In the genomic region with DNA sequence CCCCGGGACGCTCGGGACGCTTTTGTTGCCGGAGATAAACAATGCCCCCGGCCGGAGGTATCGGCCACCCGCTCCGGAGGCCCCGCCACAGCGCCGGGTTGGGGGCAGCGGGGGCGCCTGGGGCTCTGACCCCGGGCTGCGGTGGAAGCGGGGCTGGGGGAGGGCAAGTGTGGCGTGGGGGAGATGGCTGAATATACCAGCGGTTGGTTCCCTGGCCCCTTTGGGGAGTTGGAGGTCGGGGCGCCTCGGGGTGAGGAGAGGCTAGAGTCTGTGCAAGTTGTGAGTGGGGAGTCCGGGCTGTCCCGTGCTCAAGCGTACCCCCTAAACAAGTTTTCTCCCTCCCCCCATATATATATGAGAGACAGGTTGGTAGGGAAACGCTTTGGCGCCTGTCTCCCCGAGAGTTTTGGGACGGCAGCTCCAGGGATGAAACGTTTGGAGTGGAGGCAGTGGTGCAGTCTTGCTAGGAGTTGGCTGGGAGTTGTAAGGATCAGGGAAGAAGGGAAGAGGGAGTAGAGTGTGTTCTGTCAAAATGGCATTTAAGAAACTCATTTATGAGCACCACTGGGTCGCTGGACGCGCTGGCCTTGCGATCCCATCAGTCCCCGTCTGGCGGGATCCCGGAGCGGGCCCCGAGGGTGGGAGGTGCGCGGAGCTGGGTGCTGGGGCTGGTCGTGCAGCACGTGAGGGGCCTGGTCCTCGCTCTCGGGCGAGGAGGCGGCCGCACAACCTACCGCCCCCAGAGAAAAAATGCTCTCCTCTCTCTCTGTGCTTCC, we compare ENCODE assay signal across 8 cellular contexts. TPM values are rescaled to one million over a fixed set of nuclear protein-coding genes. Genes with fewer than 3 reads are reported as not detected.
DNase-seq lines count a peak whose midpoint lies in the region; ATAC-seq and TF ChIP-seq lines count a peak whose summit lies in the region.

No MANE protein-coding gene starts in this region.

- ATAC-seq in memory B cell (ENCODE audit: low read depth) = peak; percentile 33

- peak overlapping the region in 3 of 59 donors; percentile 21 to 58 (median 56) for H3K27ac ChIP-seq in dorsolateral prefrontal cortex

- H3K27ac Mint-ChIP-seq in T-helper 1 cell treated with Interleukin-12 subunit alpha and Interleukin-12 subunit beta and Interleukin-4 antibody, amounts not matched to agents 30 μg/mL and 1 μg/mL, for 36 hours = no peak overlapping the region
- H3K27ac Mint-ChIP-seq in memory B cell (no peak overlapping the region), type B pancreatic cell (peak overlapping the region; percentile 70)

- TF ChIP-seq CTCF in dorsolateral prefrontal cortex (IDR thresholded peaks at IDR 0.05 in 54 of 56, conservative IDR thresholded peaks at IDR 0.05 in 2 of 56; ENCODE audit: low read depth in 1 of 56, partially characterized antibody in 56 of 56) (no peak), type B pancreatic cell (conservative IDR thresholded peaks at IDR 0.05) (no peak)

- peaks cover 0 to 22% (median 4%) of the 10 kb centered on the region in 45 donors for H3K27me3 ChIP-seq in dorsolateral prefrontal cortex

- intact Hi-C loops in dorsolateral prefrontal cortex (cut with DNase I) = loop anchor here in 1 of 2 donors (5.0 kb wide), 1 partner anchor 41 kb away; no protein-coding TSS in a partner anchor

- no peaks in the 10 kb centered on the region for H3K9me3 Mint-ChIP-seq in T-helper 1 cell treated with Interleukin-12 subunit alpha and Interleukin-12 subunit beta and Interleukin-4 antibody, amounts not matched to agents 30 μg/mL and 1 μg/mL, for 36 hours
- H3K9me3 Mint-ChIP-seq in memory B cell (no peaks in the 10 kb centered on the region), type B pancreatic cell (no peaks in the 10 kb centered on the region)

- DNase-seq in T-helper 1 cell = no peak
- peak; percentile 64 for DNase-seq in OCI-M1 (lab: John Stamatoyannopoulos, UW)
- DNase-seq in dorsolateral prefrontal cortex = peak in 1 of 10 donors; percentile 43
- peak in 1 of 2 donors; percentile 21 for DNase-seq in memory B cell (ENCODE audit: low spot score in 2 of 2)
- DNase-seq in type B pancreatic cell (ENCODE audit: extremely low spot score, unreplicated experiment) = peak; percentile 74
- no peak for DNase-seq in superior temporal gyrus (ENCODE audit: extremely low spot score)
- DNase-seq in GF-D8 (lab: John Stamatoyannopoulos, UW) = no peak

- peaks cover 19% of the 10 kb centered on the region for H3K4me1 Mint-ChIP-seq in T-helper 1 cell treated with Interleukin-12 subunit alpha and Interleukin-12 subunit beta and Interleukin-4 antibody, amounts not matched to agents 30 μg/mL and 1 μg/mL, for 36 hours (ENCODE audit: low read depth)
- H3K4me1 Mint-ChIP-seq in memory B cell (peaks cover 20% of the 10 kb centered on the region), type B pancreatic cell (ENCODE audit: unreplicated experiment) (peaks cover 32% of the 10 kb centered on the region)

- H3K27me3 Mint-ChIP-seq in T-helper 1 cell treated with Interleukin-12 subunit alpha and Interleukin-12 subunit beta and Interleukin-4 antibody, amounts not matched to agents 30 μg/mL and 1 μg/mL, for 36 hours (ENCODE audit: low read depth) = peaks cover 69% of the 10 kb centered on the region
- peaks cover 25% of the 10 kb centered on the region for H3K27me3 Mint-ChIP-seq in memory B cell
- peaks cover 3% of the 10 kb centered on the region for H3K27me3 Mint-ChIP-seq in type B pancreatic cell

- peaks cover 1% of the 10 kb centered on the region for H3K36me3 Mint-ChIP-seq in T-helper 1 cell treated with Interleukin-12 subunit alpha and Interleukin-12 subunit beta and Interleukin-4 antibody, amounts not matched to agents 30 μg/mL and 1 μg/mL, for 36 hours (ENCODE audit: low read depth)
- H3K36me3 Mint-ChIP-seq in memory B cell (no peaks in the 10 kb centered on the region), type B pancreatic cell (peaks cover 9% of the 10 kb centered on the region)

- H3K4me3 Mint-ChIP-seq in T-helper 1 cell treated with Interleukin-12 subunit alpha and Interleukin-12 subunit beta and Interleukin-4 antibody, amounts not matched to agents 30 μg/mL and 1 μg/mL, for 36 hours = peak overlapping the region; percentile 52
- peak overlapping the region; percentile 83 for H3K4me3 Mint-ChIP-seq in memory B cell
- peak overlapping the region; percentile 95 for H3K4me3 Mint-ChIP-seq in type B pancreatic cell

- peak overlapping the region; percentile 39 to 85 (median 71) for H3K4me3 ChIP-seq in dorsolateral prefrontal cortex

RNA-seq across cellular contexts. Expression of a gene that starts 1.0 kb away (rescaled TPM):
- 1 to 10 TPM; 4.6 to 9.9 (median 7.4) TPM for total RNA-seq in dorsolateral prefrontal cortex
- total RNA-seq in type B pancreatic cell (ENCODE audit: low replicate concordance) = 14.9 and 29.0 TPM in 2 replicates

RNA-seq across cellular contexts. Expression of a gene that starts 33.8 kb away (rescaled TPM):
- total RNA-seq in dorsolateral prefrontal cortex (100 to 1,000 TPM in 1 of 120 experiments, 10 to 100 TPM in 119; 40.7 to 100 (median 67.1) TPM), type B pancreatic cell (ENCODE audit: low replicate concordance) (26.1 and 28.6 TPM in 2 replicates)

Comparison
In these comparisons a context has a peak if more than half of its experiments do, and no peak if none do; other contexts are left out.
1. DNase-seq: peak in OCI-M1 (single experiment) and type B pancreatic cell (single experiment); none in T-helper 1 cell (0 of 5), superior temporal gyrus (single experiment) and GF-D8 (single experiment).
2. Peak in every context shown above with its lines, with median percentiles within 50 percentile points of each other: H3K4me3 Mint-ChIP-seq.